13 cellular contexts compared by ENCODE assay signal in genomic region chr20:62906209-62906608, GRCh38.
"Had no signal": no experiment of that assay in that cellular context is flagged by ENCODE, and none has a peak within 500 bp of the region (broad histone marks: within the 10 kb centered on the region; RNA-seq: fewer than 3 reads in every experiment).

No MANE protein-coding gene starts in this region.

- H3K27me3 ChIP-seq: colonic mucosa, suprapubic skin, upper lobe of right lung had no signal

- DNase-seq: activated CD4-positive, alpha-beta T cell treated with anti-CD3 and anti-CD28 coated beads, Interleukin-2, amount 50 U/mL, for 4 hours; activated effector memory CD4-positive, alpha-beta T cell treated with anti-CD3 and anti-CD28 coated beads, Interleukin-2, amount 50 U/mL, for 16 hours; activated naive CD8-positive, alpha-beta T cell treated with anti-CD3 and anti-CD28 coated beads, Interleukin-2, amount 10 ng/mL, durations not matched to agents 7 days and 5 days; activated T-cell treated with anti-CD3 and anti-CD28 coated beads, Interleukin-2, amount 50 U/mL, for 1 hour; colonic mucosa; effector CD4-positive, alpha-beta T cell; upper lobe of right lung had no signal

- H3K4me3 ChIP-seq: colonic mucosa, smooth muscle cell, suprapubic skin, upper lobe of right lung had no signal

- ATAC-seq: stimulated activated memory B cell treated with anti-CD40 and anti-IgM and Interleukin-4, amounts not matched to agents 10 μg/mL and 1 μg/mL and 100 μg/mL, for 72 hours; upper lobe of right lung had no signal

- H3K4me3 Mint-ChIP-seq: activated naive CD8-positive, alpha-beta T cell treated with anti-CD3 and anti-CD28 coated beads, Interleukin-2, amount 10 ng/mL, durations not matched to agents 7 days and 5 days; mesothelial cell of epicardium; stimulated activated memory B cell treated with anti-CD40 and anti-IgM and Interleukin-4, amounts not matched to agents 10 μg/mL and 1 μg/mL and 100 μg/mL, for 72 hours; T-helper 1 cell treated with Interleukin-12 subunit alpha and Interleukin-12 subunit beta and Interleukin-4 antibody, amounts not matched to agents 30 μg/mL and 1 μg/mL, for 36 hours had no signal

- H3K9me3 ChIP-seq: colonic mucosa, suprapubic skin, upper lobe of right lung had no signal

- H3K27ac ChIP-seq: colonic mucosa, parathyroid adenoma, suprapubic skin, upper lobe of right lung had no signal

- H3K4me1 ChIP-seq: colonic mucosa, parathyroid adenoma, upper lobe of right lung had no signal

- H3K27me3 Mint-ChIP-seq: activated naive CD8-positive, alpha-beta T cell treated with anti-CD3 and anti-CD28 coated beads, Interleukin-2, amount 10 ng/mL, durations not matched to agents 7 days and 5 days; stimulated activated memory B cell treated with anti-CD40 and anti-IgM and Interleukin-4, amounts not matched to agents 10 μg/mL and 1 μg/mL and 100 μg/mL, for 72 hours had no signal

- H3K4me1 Mint-ChIP-seq: mesothelial cell of epicardium had no signal

- H3K27ac Mint-ChIP-seq: mesothelial cell of epicardium; stimulated activated memory B cell treated with anti-CD40 and anti-IgM and Interleukin-4, amounts not matched to agents 10 μg/mL and 1 μg/mL and 100 μg/mL, for 72 hours; T-helper 1 cell treated with Interleukin-12 subunit alpha and Interleukin-12 subunit beta and Interleukin-4 antibody, amounts not matched to agents 30 μg/mL and 1 μg/mL, for 36 hours had no signal

- H3K9me3 Mint-ChIP-seq: activated naive CD8-positive, alpha-beta T cell treated with anti-CD3 and anti-CD28 coated beads, Interleukin-2, amount 10 ng/mL, durations not matched to agents 7 days and 5 days; mesothelial cell of epicardium; stimulated activated memory B cell treated with anti-CD40 and anti-IgM and Interleukin-4, amounts not matched to agents 10 μg/mL and 1 μg/mL and 100 μg/mL, for 72 hours; T-helper 1 cell treated with Interleukin-12 subunit alpha and Interleukin-12 subunit beta and Interleukin-4 antibody, amounts not matched to agents 30 μg/mL and 1 μg/mL, for 36 hours had no signal
